ENCODE assay signal across 28 cellular contexts in genomic region chr9:7067169-7067568, GRCh38.
"Had no signal": no experiment of that assay in that cellular context is flagged by ENCODE, and none has a peak within 500 bp of the region (broad histone marks: within the 10 kb centered on the region; RNA-seq: fewer than 3 reads in every experiment).

No MANE protein-coding gene starts in this region.

- ATAC-seq: foreskin keratinocyte; gastroesophageal sphincter; heart left ventricle; left colon; left ventricle myocardium superior; lower lobe of right lung; natural killer cell; psoas muscle; right cardiac atrium; stimulated activated memory B cell treated with anti-CD40 and anti-IgM and Interleukin-4, amounts not matched to agents 10 μg/mL and 1 μg/mL and 100 μg/mL, for 72 hours; stimulated activated naive CD8-positive, alpha-beta T cell treated with anti-CD3 and anti-CD28 coated beads, Interleukin-15, Interleukin-2, amounts not matched to agents 100 U/mL and 50 U/mL, for 24 hours had no signal

- H3K27me3 ChIP-seq: colonic mucosa, esophagus muscularis mucosa, foreskin keratinocyte, gastroesophageal sphincter, heart left ventricle, ovary, sigmoid colon, testis, tibial artery had no signal

- H3K4me3 ChIP-seq: colonic mucosa, esophagus muscularis mucosa, gastroesophageal sphincter, heart left ventricle, lower lobe of right lung, ovary, psoas muscle, sigmoid colon, testis, tibial artery had no signal

- H3K9me3 ChIP-seq: colonic mucosa, esophagus muscularis mucosa, gastroesophageal sphincter, heart left ventricle, lower lobe of right lung, ovary, psoas muscle, sigmoid colon, testis, tibial artery had no signal

- DNase-seq: colonic mucosa; effector CD8-positive, alpha-beta T cell; endodermal cell; foreskin keratinocyte; heart left ventricle; hippocampal formation; immature natural killer cell; islet precursor cell; kidney glomerular epithelial cell; left colon; left ventricle myocardium superior; lower lobe of right lung; natural killer cell; occipital lobe; ovary; posterior cingulate gyrus; psoas muscle; right cardiac atrium; sigmoid colon; stimulated activated CD4-positive, alpha-beta T cell treated with anti-CD3 and anti-CD28 coated beads, Interleukin-4, amount 100 ng/mL, for 4 hours; stimulated activated naive CD8-positive, alpha-beta T cell treated with anti-CD3 and anti-CD28 coated beads, Interleukin-15, Interleukin-2, amounts not matched to agents 100 U/mL and 50 U/mL, for 24 hours; substantia nigra; testis; tibial artery had no signal

- H3K4me1 ChIP-seq: colonic mucosa, esophagus muscularis mucosa, foreskin keratinocyte, gastroesophageal sphincter, heart left ventricle, lower lobe of right lung, psoas muscle, sigmoid colon, testis, tibial artery had no signal

- H3K27ac ChIP-seq: colonic mucosa, epithelial cell of prostate, esophagus muscularis mucosa, foreskin keratinocyte, gastroesophageal sphincter, heart left ventricle, lower lobe of right lung, ovary, psoas muscle, sigmoid colon, testis, tibial artery had no signal

- H3K36me3 ChIP-seq: colonic mucosa, esophagus muscularis mucosa, ovary, sigmoid colon had no signal
